8 cellular contexts compared by ENCODE assay signal in genomic region chr20:1897965-1898464, GRCh38. TPM values are rescaled to one million over a fixed set of nuclear protein-coding genes. Genes with fewer than 3 reads are reported as not detected.
DNase-seq lines count a peak whose midpoint lies in the region; ATAC-seq, FAIRE-seq and TF ChIP-seq lines count a peak whose summit lies in the region.

No MANE protein-coding gene starts in this region.

- in situ Hi-C loops in mammary epithelial cell (cut with MboI; ENCODE audit: low sequenced_read_pairs in 2 of 2) = no loop called here

- no peak overlapping the region for H3K9ac ChIP-seq in mammary epithelial cell (ENCODE audit: insufficient read depth, low read length)

- intact Hi-C loops in mammary epithelial cell (cut with micrococcal nuclease) = no loop called here

- TF ChIP-seq CTCF in mammary epithelial cell (conservative IDR thresholded peaks at IDR 0.05 in 1 of 2, IDR thresholded peaks at IDR 0.05 in 1 of 2; ENCODE audit: extremely low read depth in 1 of 2, insufficient read depth in 1 of 2, low read depth in 1 of 2, low read length in 2 of 2) = no peak

- H2AFZ ChIP-seq in mammary epithelial cell (ENCODE audit: low read depth, low read length) = no peak overlapping the region

- BruUV-seq in mammary epithelial cell (replicated peaks; lab: Mats Ljungman, UMichigan) = no TSS peak

- peaks cover 26% of the 10 kb centered on the region for H3K4me1 ChIP-seq in mammary epithelial cell (ENCODE audit: insufficient read depth, low read length)

- 13% methylated on average over 11 of the region's 11 CpGs for WGBS in mammary epithelial cell (ENCODE audit: low coverage, missing lambda C conversion rate)

- no peaks in the 10 kb centered on the region for H4K20me1 ChIP-seq in mammary epithelial cell (ENCODE audit: insufficient read depth, low read length)

- H3K27me3 ChIP-seq in mammary epithelial cell (ENCODE audit: insufficient read depth, low read length) = no peaks in the 10 kb centered on the region

- DNase-seq in GM19239 (ENCODE audit: insufficient read length, low spot score) = peak; percentile 59
- no peak for DNase-seq in mammary epithelial cell
- no peak for DNase-seq in activated gamma-delta T cell (lab: John Stamatoyannopoulos, UW)
- DNase-seq in activated CD4-positive, alpha-beta T cell treated with anti-CD3 and anti-CD28 coated beads for 4 hours = no peak
- no peak for DNase-seq in ecto neural progenitor cell (ENCODE audit: low spot score)
- no peak for DNase-seq in HuH-7 (ENCODE audit: low spot score)

- ATAC-seq in HG03095 (IDR thresholded peaks at IDR 0.05; ENCODE audit: unreplicated experiment) = peak; percentile 44

- no peaks in the 10 kb centered on the region for H3K9me3 ChIP-seq in mammary epithelial cell (replicated peaks; ENCODE audit: insufficient read depth, low read length)

- FAIRE-seq in GM19239 (lab: Jason Lieb, UNC) = peak; percentile 52

- no peak overlapping the region for H3K4me3 ChIP-seq in mammary epithelial cell (replicated peaks in 1 of 3; ENCODE audit: insufficient read depth in 1 of 3, low read depth in 2 of 3, low read length in 3 of 3)
- peak overlapping the region in 2 of 7 experiments; percentile 5 to 13 for H3K4me3 ChIP-seq in skin epidermis

- H3K4me2 ChIP-seq in mammary epithelial cell (ENCODE audit: insufficient read depth, low read depth, low read length) = peak overlapping the region; percentile 89

- dilution Hi-C loops in mammary epithelial cell (cut with HindIII; ENCODE audit: low sequenced_read_pairs) = no loop called here

- H3K27ac ChIP-seq in mammary epithelial cell (ENCODE audit: insufficient read depth, low read depth, low read length) = peak overlapping the region; percentile 12
- H3K27ac ChIP-seq in skin epidermis = peak overlapping the region in 20 of 21 experiments; percentile 52 to 95 (median 83)

- peaks cover 87% of the 10 kb centered on the region for H3K79me2 ChIP-seq in mammary epithelial cell (ENCODE audit: insufficient read depth, low read length)

- CTCF ChIA-PET in mammary epithelial cell (lab: Charles Lee; ENCODE audit: low non-redundant PET) = no interaction called here

- H3K36me3 ChIP-seq in mammary epithelial cell (ENCODE audit: insufficient read depth, low read length) = peaks cover 6% of the 10 kb centered on the region

RNA-seq across cellular contexts. Expression of gene SIRPA, which starts 2.8 kb away (rescaled TPM):
- 10 to 100 TPM; 49.6 to 68.3 TPM for total RNA-seq in mammary epithelial cell
- 41.1 TPM for polyA plus RNA-seq in mammary epithelial cell
- polyA minus RNA-seq in mammary epithelial cell = 78.0 TPM
